ENCODE assay signal across 18 cellular contexts in the genomic region with DNA sequence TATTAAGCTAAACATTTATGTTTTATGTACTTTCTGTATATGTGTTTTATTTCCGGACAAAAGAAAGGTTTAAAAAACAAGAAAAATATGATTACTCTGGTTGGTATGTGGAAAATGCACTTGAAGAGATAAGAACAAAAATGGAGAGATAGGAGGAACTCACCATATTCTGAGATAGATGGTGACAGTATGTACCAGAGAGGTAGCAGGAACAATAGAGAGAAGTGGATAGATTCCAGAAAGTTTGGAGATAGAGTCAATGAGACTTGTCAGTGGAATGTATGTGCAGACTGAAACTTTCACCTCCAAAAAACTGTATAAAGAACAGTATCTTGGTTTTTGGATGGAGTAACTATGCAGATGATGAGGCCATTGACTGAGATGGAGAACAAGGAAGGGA.
"Had no signal": no experiment of that assay in that cellular context is flagged by ENCODE, and none has a peak within 500 bp of the region (broad histone marks: within the 10 kb centered on the region; RNA-seq: fewer than 3 reads in every experiment).

No MANE protein-coding gene starts in this region.

- DNase-seq: colonic mucosa; cortex of kidney; effector CD4-positive, alpha-beta T cell; effector memory CD4-positive, alpha-beta T cell; foreskin keratinocyte; heart left ventricle; hypothalamus; left cardiac atrium; left lung; left ventricle myocardium superior; lower lobe of right lung; mesenchymal stem cell; mucosa of descending colon; naive B cell; naive thymus-derived CD8-positive, alpha-beta T cell had no signal

- H3K27me3 ChIP-seq: colonic mucosa, esophagus muscularis mucosa, foreskin keratinocyte, gastroesophageal sphincter, heart left ventricle, hepatocyte, left lung had no signal

- H2AFZ ChIP-seq: hepatocyte had no signal

- H3K79me2 ChIP-seq: hepatocyte had no signal

- H3K36me3 ChIP-seq: colonic mucosa, esophagus muscularis mucosa, gastroesophageal sphincter, heart left ventricle, left lung, lower lobe of right lung had no signal

- H3K9me3 ChIP-seq: colonic mucosa, esophagus muscularis mucosa, gastroesophageal sphincter, heart left ventricle, left lung, lower lobe of right lung, mucosa of descending colon had no signal

- H3K4me2 ChIP-seq: hepatocyte had no signal

- H3K27ac ChIP-seq: colonic mucosa, esophagus muscularis mucosa, foreskin keratinocyte, gastroesophageal sphincter, heart left ventricle, hepatocyte, left lung, lower lobe of right lung had no signal

- H3K4me3 ChIP-seq: colonic mucosa, esophagus muscularis mucosa, gastroesophageal sphincter, heart left ventricle, hepatocyte, left lung, lower lobe of right lung, mucosa of descending colon had no signal

- ATAC-seq: foreskin keratinocyte; gastroesophageal sphincter; heart left ventricle; left cardiac atrium; left lung; left ventricle myocardium superior; lower lobe of right lung; mucosa of descending colon; naive thymus-derived CD8-positive, alpha-beta T cell had no signal

- H3K4me1 ChIP-seq: colonic mucosa, foreskin keratinocyte, heart left ventricle, left lung, lower lobe of right lung had no signal
